In the genomic region with DNA sequence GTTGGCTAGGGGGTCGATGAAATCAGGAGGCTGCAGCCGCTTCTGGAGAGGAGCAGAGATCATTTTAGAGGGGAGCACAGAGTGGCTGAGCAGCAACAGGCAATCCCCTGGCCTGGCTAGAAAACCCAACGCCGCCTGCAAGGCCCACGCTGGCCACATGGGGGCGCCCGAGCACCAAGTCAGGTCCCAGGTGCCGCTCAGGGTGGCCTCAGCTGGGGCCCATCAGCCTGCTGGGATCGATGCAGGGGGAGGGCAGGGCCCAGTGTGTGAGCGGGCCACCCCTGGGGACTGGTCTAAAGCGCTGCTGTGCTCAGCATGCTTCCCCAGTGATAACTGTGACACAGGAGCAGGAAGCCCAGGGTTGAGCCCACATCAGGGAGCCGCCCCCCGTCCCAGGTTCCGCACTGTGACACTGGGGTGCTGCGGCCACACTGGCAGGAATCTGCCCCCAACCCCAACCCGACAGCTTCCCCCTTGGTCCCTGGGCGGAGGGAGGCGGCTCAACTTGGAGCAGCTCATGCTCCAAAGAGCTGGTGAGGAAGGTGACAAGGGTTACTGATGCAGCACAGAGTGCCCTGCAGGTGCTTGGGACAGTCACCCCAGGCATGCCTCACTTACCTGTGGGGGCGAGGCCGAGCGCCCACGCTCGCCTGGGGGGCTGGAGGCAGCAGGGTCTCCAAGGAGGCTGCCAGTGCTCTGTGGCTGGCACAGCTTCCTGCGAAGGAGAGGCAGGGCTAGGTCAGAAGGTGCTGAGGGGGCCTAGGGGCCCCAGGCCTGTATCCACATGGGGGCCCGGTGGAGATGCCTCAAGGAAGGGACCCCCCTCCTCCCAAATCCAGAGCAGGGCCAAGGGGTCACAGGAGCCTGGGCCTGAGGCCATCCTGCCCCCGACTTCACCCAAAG, we compare ENCODE assay signal across 9 cellular contexts. TPM values are rescaled to one million over a fixed set of nuclear protein-coding genes. Genes with fewer than 3 reads are reported as not detected.
DNase-seq lines count a peak whose midpoint lies in the region; ATAC-seq, FAIRE-seq and TF ChIP-seq lines count a peak whose summit lies in the region.
"Had no signal": no experiment of that assay in that cellular context is flagged by ENCODE, and none has a peak within 500 bp of the region (broad histone marks: within the 10 kb centered on the region; RNA-seq: fewer than 3 reads in every experiment).

No MANE protein-coding gene starts in this region.

- H3K4me2 ChIP-seq in astrocyte (ENCODE audit: low read length): no peak overlapping the region

- no peak for ATAC-seq in GM18867 (IDR thresholded peaks at IDR 0.05; ENCODE audit: unreplicated experiment)

- H3K27me3 ChIP-seq in astrocyte (ENCODE audit: insufficient read depth, low read length): no peaks in the 10 kb centered on the region

- peaks cover 9% of the 10 kb centered on the region for H3K4me1 Mint-ChIP-seq in astrocyte (ENCODE audit: low read depth, unreplicated experiment)

- H3K79me2 ChIP-seq in astrocyte (ENCODE audit: insufficient read depth, low read length): peaks cover 3% of the 10 kb centered on the region

- H3K27ac ChIP-seq in 22Rv1: no peak overlapping the region
- no peak overlapping the region for H3K27ac ChIP-seq in astrocyte (ENCODE audit: low read depth, low read length)

- peaks cover 3% of the 10 kb centered on the region for H3K36me3 ChIP-seq in astrocyte (ENCODE audit: insufficient read depth, low read length)

- peak; percentile 81 for FAIRE-seq in GM12891 (lab: Jason Lieb, UNC)
- FAIRE-seq in astrocyte (lab: Jason Lieb, UNC): no peak

- peaks cover 79% of the 10 kb centered on the region for H4K20me1 ChIP-seq in astrocyte (ENCODE audit: insufficient read depth, low read length)

- H3K27ac Mint-ChIP-seq in astrocyte (ENCODE audit: unreplicated experiment): no peak overlapping the region

- peaks cover 14% of the 10 kb centered on the region for H3K4me1 ChIP-seq in astrocyte (ENCODE audit: insufficient read depth, low read length)

- peak; percentile 95 for DNase-seq in GM12891 (ENCODE audit: insufficient read length, low spot score)
- DNase-seq in NAMALWA (ENCODE audit: low spot score): peak; percentile 87
- DNase-seq in T1000 (lab: John Stamatoyannopoulos, UW): peak; percentile 78
- no peak for DNase-seq in astrocyte (ENCODE audit: low read depth)
- DNase-seq in hippocampal formation (lab: John Stamatoyannopoulos, UW): peak; percentile 62 to 80
- peak; percentile 88 for DNase-seq in stimulated activated CD4-positive, alpha-beta T cell treated with anti-CD3 and anti-CD28 coated beads, Interleukin-12 subunit alpha, Interleukin-12 subunit beta, amount 100 ng/mL, for 4 hours

- H3K9me3 ChIP-seq in astrocyte (ENCODE audit: insufficient read depth, low read depth, low read length): no peaks in the 10 kb centered on the region

- H3K9ac ChIP-seq in astrocyte (ENCODE audit: low read length): no peak overlapping the region

- no peaks in the 10 kb centered on the region for H3K27me3 Mint-ChIP-seq in astrocyte (ENCODE audit: low read depth, unreplicated experiment)

- H2AFZ ChIP-seq in astrocyte (ENCODE audit: low read depth, low read length): no peak overlapping the region

- H3K9me3 Mint-ChIP-seq in astrocyte (ENCODE audit: unreplicated experiment): no peaks in the 10 kb centered on the region

- no peak overlapping the region for H3K4me3 ChIP-seq in astrocyte (ENCODE audit: insufficient read depth, low read depth, low read length)

- peaks cover 6% of the 10 kb centered on the region for H3K36me3 Mint-ChIP-seq in astrocyte (ENCODE audit: low read depth, unreplicated experiment)

- TF ChIP-seq POLR2A in GM12891 (IDR thresholded peaks at IDR 0.05; ENCODE audit: low read depth, low read length): no peak

- H3K4me3 Mint-ChIP-seq in astrocyte (ENCODE audit: unreplicated experiment): no peak overlapping the region

- TF ChIP-seq CTCF in 22Rv1 (IDR thresholded peaks at IDR 0.05): peak; percentile 97
- peak; percentile 74 for TF ChIP-seq CTCF in astrocyte (IDR thresholded peaks at IDR 0.05; ENCODE audit: insufficient read depth, low read depth, low read length)

TF ChIP-seq in GM12891, 5 proteins besides CTCF, POLR2A, EP300 and RAD21:
- TF ChIP-seq POU2F2 (IDR thresholded peaks at IDR 0.05; ENCODE audit: low read depth, low read length) (no peak), SPI1 (IDR thresholded peaks at IDR 0.05; ENCODE audit: low read depth, low read length) (no peak), POLR2AphosphoS5 (IDR thresholded peaks at IDR 0.05; ENCODE audit: low read depth, low read length) (no peak)
TF ChIP-seq in GM12891: peak in this region for 0.

RNA-seq across cellular contexts. Expression of a gene that starts 13.3 kb away (rescaled TPM):
- 14.3 TPM for polyA plus RNA-seq in GM12891 (2012; ENCODE audit: low read depth, missing spikeins)
- 128 and 153 TPM in 2 replicates for total RNA-seq in astrocyte

RNA-seq across cellular contexts. Expression of a gene that starts 32.0 kb away (rescaled TPM):
- 60.3 TPM for polyA plus RNA-seq in GM12891 (2012; ENCODE audit: low read depth, missing spikeins)
- 51.2 and 56.6 TPM in 2 replicates for total RNA-seq in astrocyte

RNA-seq across cellular contexts. Expression of a gene that starts 53.8 kb away (rescaled TPM):
- 2.0 TPM for polyA plus RNA-seq in GM12891 (2012; ENCODE audit: low read depth, missing spikeins)
- total RNA-seq in astrocyte: not detected in 2 replicates
- total RNA-seq: pulmonary artery endothelial cell had no signal
